ENCODE assay signal across 25 cellular contexts in genomic region chr17:65185686-65186382, GRCh38. TPM values are rescaled to one million over a fixed set of nuclear protein-coding genes. Genes with fewer than 3 reads are reported as not detected.
DNase-seq lines count a peak whose midpoint lies in the region; ATAC-seq and TF ChIP-seq lines count a peak whose summit lies in the region.
"Had no signal": no experiment of that assay in that cellular context is flagged by ENCODE, and none has a peak within 500 bp of the region (broad histone marks: within the 10 kb centered on the region; RNA-seq: fewer than 3 reads in every experiment).

No MANE protein-coding gene starts in this region.

- no peak overlapping the region for H3K4ac ChIP-seq in mesenchymal stem cell (ENCODE audit: low read depth in 1 of 2, low read length in 2 of 2)

- H2AK5ac ChIP-seq in mesenchymal stem cell (ENCODE audit: low read length, severe bottlenecking): peak overlapping the region; percentile 20

- intact Hi-C loops in A673 (cut with micrococcal nuclease; ENCODE audit: unreplicated experiment) (no loop called here), mammary epithelial cell (cut with micrococcal nuclease) (no loop called here), cardiac septum (cut with DNase I) (no loop called here)

- no peak overlapping the region for H3K23ac ChIP-seq in mesenchymal stem cell (ENCODE audit: low read length in 2 of 2)

- no peaks in the 10 kb centered on the region for H3K4me1 ChIP-seq in A673 (ENCODE audit: insufficient read depth, low read length, poor library complexity, severe bottlenecking)
- peaks cover 13% of the 10 kb centered on the region for H3K4me1 ChIP-seq in mesenchymal stem cell (ENCODE audit: control insufficient read depth, insufficient read depth, low read depth, low read length)
- H3K4me1 ChIP-seq in mammary epithelial cell (ENCODE audit: insufficient read depth, low read length): peaks cover 6% of the 10 kb centered on the region
- H3K4me1 ChIP-seq: Caco-2 had no signal

- ATAC-seq in GM21825 (IDR thresholded peaks at IDR 0.05; ENCODE audit: unreplicated experiment): no peak
- ATAC-seq: activated CD4-positive, CD25-positive, alpha-beta regulatory T cell treated with anti-CD3 and anti-CD28 coated beads, Interleukin-2, amount 50 U/mL, for 24 hours; activated naive CD8-positive, alpha-beta T cell treated with anti-CD3 and anti-CD28 coated beads, Interleukin-2, amount 50 U/mL, for 24 hours; left cardiac atrium; stimulated activated effector memory CD8-positive, alpha-beta T cell treated with anti-CD3 and anti-CD28 coated beads, Interleukin-12 subunit alpha, Interleukin-12 subunit beta, amount 100 ng/mL, for 72 hours had no signal

- no peak overlapping the region for H3K4me2 ChIP-seq in mesenchymal stem cell (ENCODE audit: low read length, poor library complexity, severe bottlenecking)
- H3K4me2 ChIP-seq in mammary epithelial cell (ENCODE audit: insufficient read depth, low read depth, low read length): no peak overlapping the region

- no peak overlapping the region for H3K9ac ChIP-seq in mesenchymal stem cell (ENCODE audit: low read length)
- H3K9ac ChIP-seq in mammary epithelial cell (ENCODE audit: insufficient read depth, low read length): no peak overlapping the region
- H3K9ac ChIP-seq: GM23248 had no signal

- CTCF ChIA-PET in A673 (lab: Charles Lee) (no interaction called here), mammary epithelial cell (lab: Charles Lee; ENCODE audit: low non-redundant PET) (interaction anchor here (0.6 kb wide), 1 partner anchor 124 kb away, joined by 3 read pairs; no protein-coding TSS in a partner anchor)

- H2BK12ac ChIP-seq in mesenchymal stem cell (ENCODE audit: low read length in 2 of 2): peak overlapping the region; percentile 38 to 92

- peak overlapping the region in 1 of 2 experiments; percentile 54 for H3K18ac ChIP-seq in mesenchymal stem cell (ENCODE audit: low read depth in 1 of 2, low read length in 2 of 2)

- H3K27me3 ChIP-seq in A673 (replicated peaks; ENCODE audit: insufficient read depth, low read depth, low read length, poor library complexity) (no peaks in the 10 kb centered on the region), H7 (ENCODE audit: control insufficient read depth, insufficient read depth, low read length) (no peaks in the 10 kb centered on the region), mesenchymal stem cell (ENCODE audit: control insufficient read depth in 1 of 2, insufficient read depth in 1 of 2, low read length in 2 of 2) (peaks cover 0 to 19% of the 10 kb centered on the region in 2 experiments), mammary epithelial cell (ENCODE audit: insufficient read depth, low read length) (no peaks in the 10 kb centered on the region)

- no peak overlapping the region for H3K14ac ChIP-seq in mesenchymal stem cell (ENCODE audit: low read length in 2 of 2)

- H3K79me2 ChIP-seq in mammary epithelial cell (ENCODE audit: insufficient read depth, low read length): no peaks in the 10 kb centered on the region

- POLR2A ChIA-PET in A673 (lab: Charles Lee; ENCODE audit: low non-redundant PET): no interaction called here

- no peak overlapping the region for H4K91ac ChIP-seq in mesenchymal stem cell (ENCODE audit: low read length)

- H4K8ac ChIP-seq in mesenchymal stem cell (ENCODE audit: low read length): peak overlapping the region; percentile 85

- H2BK15ac ChIP-seq in mesenchymal stem cell (ENCODE audit: low read depth, poor library complexity, severe bottlenecking): peak overlapping the region; percentile 58

- H2AFZ ChIP-seq in mesenchymal stem cell (ENCODE audit: low read depth, low read length) (no peak overlapping the region), mammary epithelial cell (ENCODE audit: low read depth, low read length) (no peak overlapping the region)
- H2AFZ ChIP-seq: GM23248 had no signal

- H3K27ac ChIP-seq in A673 (ENCODE audit: low read depth, low read length, poor library complexity, severe bottlenecking) (no peak overlapping the region), mesenchymal stem cell (ENCODE audit: low read length, poor library complexity, severe bottlenecking) (no peak overlapping the region), mammary epithelial cell (ENCODE audit: insufficient read depth, low read depth, low read length) (no peak overlapping the region)
- H3K27ac ChIP-seq: GM23248 had no signal

- in situ Hi-C loops in mammary epithelial cell (cut with MboI; ENCODE audit: low sequenced_read_pairs in 2 of 2): no loop called here

- dilution Hi-C loops in mammary epithelial cell (cut with HindIII; ENCODE audit: low sequenced_read_pairs): loop anchor here (5.0 kb wide), 2 partner anchors 79 to 124 kb away; no protein-coding TSS in a partner anchor

- H3K36me3 ChIP-seq in A673 (ENCODE audit: insufficient read depth, low read length, poor library complexity, severe bottlenecking) (no peaks in the 10 kb centered on the region), H7 (replicated peaks; ENCODE audit: control insufficient read depth, insufficient read depth, low read length) (no peaks in the 10 kb centered on the region; the same call in 1 of the 2 replicates), mesenchymal stem cell (ENCODE audit: control insufficient read depth in 1 of 2, insufficient read depth in 2 of 2, low read depth in 1 of 2, low read length in 2 of 2) (no peaks in the 10 kb centered on the region), mammary epithelial cell (ENCODE audit: insufficient read depth, low read length) (no peaks in the 10 kb centered on the region)

- H3K79me1 ChIP-seq in mesenchymal stem cell (replicated peaks; ENCODE audit: low read length, poor library complexity, severe bottlenecking): no peaks in the 10 kb centered on the region

- DNase-seq in A673 (ENCODE audit: low spot score) (no peak), H7 (peak; percentile 58), SK-N-DZ (ENCODE audit: low spot score) (peak; percentile 82), mesenchymal stem cell (no peak), mammary epithelial cell (no peak), NCI-H2107 (lab: John Stamatoyannopoulos, UW) (no peak), cardiac septum (ENCODE audit: low spot score) (no peak)
- DNase-seq: activated effector memory CD4-positive, alpha-beta T cell treated with anti-CD3 and anti-CD28 coated beads, Interleukin-2, amount 50 U/mL, for 16 hours; activated naive CD8-positive, alpha-beta T cell treated with anti-CD3 and anti-CD28 coated beads, Interleukin-2, amount 50 U/mL, for 24 hours; C1 segment of cervical spinal cord; Caco-2; cerebellar nuclear complex; DND-41; GM23248; head of caudate nucleus; left cardiac atrium; NCI-H1105; NCI-H2029; NCI-H2227 treated with DMSO at 0.1 percent for 48 hours; OCI-M1; stimulated activated CD4-positive, alpha-beta T cell treated with anti-CD3 and anti-CD28 coated beads, Interleukin-2, amount 100 ng/mL, for 48 hours; SW 1271 had no signal

- H3K4me3 ChIP-seq in A673 (ENCODE audit: low read depth, low read length, poor library complexity, severe bottlenecking) (no peak overlapping the region), H7 (ENCODE audit: insufficient read depth, low read depth, low read length) (no peak overlapping the region), mesenchymal stem cell (ENCODE audit: insufficient read depth in 1 of 2, low read depth in 1 of 2, low read length in 2 of 2) (no peak overlapping the region), mammary epithelial cell (replicated peaks in 1 of 3; ENCODE audit: insufficient read depth in 1 of 3, low read depth in 2 of 3, low read length in 3 of 3) (no peak overlapping the region)
- H3K4me3 ChIP-seq: GM23248 had no signal

- BruUV-seq in A673 (replicated peaks; lab: Mats Ljungman, UMichigan): no TSS peak
- no TSS peak for BruUV-seq in mammary epithelial cell (replicated peaks; lab: Mats Ljungman, UMichigan)

- peak; percentile 30; the same call in 1 of the 2 replicates for TF ChIP-seq CTCF in A673 (conservative IDR thresholded peaks at IDR 0.05; ENCODE audit: low read depth, low read length)
- TF ChIP-seq CTCF in mammary epithelial cell (conservative IDR thresholded peaks at IDR 0.05 in 1 of 2, IDR thresholded peaks at IDR 0.05 in 1 of 2; ENCODE audit: extremely low read depth in 1 of 2, insufficient read depth in 1 of 2, low read depth in 1 of 2, low read length in 2 of 2): no peak

- no peaks in the 10 kb centered on the region for H4K20me1 ChIP-seq in mammary epithelial cell (ENCODE audit: insufficient read depth, low read length)

- H2BK120ac ChIP-seq in mesenchymal stem cell (ENCODE audit: low read depth, low read length): no peak overlapping the region

- WGBS in mesenchymal stem cell: 91% methylated on average over 10 of the region's 13 CpGs
- WGBS in mammary epithelial cell (ENCODE audit: low coverage, missing lambda C conversion rate): 92% methylated on average over 10 of the region's 13 CpGs

- no peaks in the 10 kb centered on the region for H3K9me3 ChIP-seq in A673 (ENCODE audit: low read depth, low read length, poor library complexity, severe bottlenecking)
- peaks cover 4% of the 10 kb centered on the region for H3K9me3 ChIP-seq in mesenchymal stem cell (ENCODE audit: control insufficient read depth, low read length)
- H3K9me3 ChIP-seq in mammary epithelial cell (replicated peaks; ENCODE audit: insufficient read depth, low read length): no peaks in the 10 kb centered on the region
- H3K9me3 ChIP-seq: Caco-2 had no signal

- H2BK5ac ChIP-seq in mesenchymal stem cell (ENCODE audit: low read depth, low read length, poor library complexity, severe bottlenecking): no peak overlapping the region

RNA-seq across cellular contexts. Expression of gene RGS9, which starts 48.7 kb away (rescaled TPM):
- total RNA-seq in A673 (2021) (1.8 and 2.8 TPM in 2 replicates), mammary epithelial cell (1 to 10 TPM; 2.8 to 3.5 TPM), cardiac septum (0.38 TPM)
- total RNA-seq in H7 (2014; rRNA removed; shearing (Covaris generic)): 5.1 and 7.9 TPM in 2 replicates
- polyA plus RNA-seq in SK-N-DZ (2014; cell fraction: cytosol; rRNA removed): 9.5 and 11.6 TPM in 2 replicates
- polyA plus RNA-seq in SK-N-DZ (2014; cell fraction: nucleus; rRNA removed): 5.3 and 5.7 TPM in 2 replicates
- polyA plus RNA-seq in mesenchymal stem cell (2013, experiment 1 of 2): 8.0 TPM
- polyA plus RNA-seq in mesenchymal stem cell (2013, experiment 2 of 2): 8.1 TPM
- polyA plus RNA-seq in mammary epithelial cell: 0.93 TPM
- 3.3 TPM for polyA minus RNA-seq in mammary epithelial cell
- polyA plus RNA-seq: GM23248 had no signal

Comparison
In these comparisons a context has a peak if more than half of its experiments do, and no peak if none do; other contexts are left out.
1. DNase-seq: peak in H7 (single experiment) and SK-N-DZ (single experiment); none in A673 (single experiment), mesenchymal stem cell (single experiment), mammary epithelial cell (single experiment), NCI-H2107 (single experiment) and cardiac septum (single experiment).